Comparison of ENCODE assay signal across 15 cellular contexts in the genomic region with DNA sequence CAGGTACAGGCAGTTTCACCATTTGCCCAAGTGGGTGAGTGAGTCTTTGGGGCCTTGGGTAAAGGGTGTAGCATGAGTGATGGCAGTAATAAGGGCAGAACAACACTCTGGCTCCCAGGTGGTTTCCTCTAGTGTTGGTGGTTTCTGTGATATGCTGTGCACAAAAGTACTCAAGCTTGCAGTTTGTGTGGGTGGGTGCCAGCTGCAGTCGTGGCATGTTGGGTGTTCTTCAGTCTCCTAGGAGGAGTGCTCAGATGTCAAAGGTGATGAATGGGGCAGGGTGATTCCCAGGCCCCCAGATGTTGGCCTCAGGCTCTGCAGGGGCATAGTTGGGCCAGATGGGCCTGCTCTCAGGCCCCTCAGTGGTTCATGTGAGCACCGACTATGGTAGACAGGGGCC.
DNase-seq lines count a peak whose midpoint lies in the region; ATAC-seq and TF ChIP-seq lines count a peak whose summit lies in the region.
"Had no signal": no experiment of that assay in that cellular context is flagged by ENCODE, and none has a peak within 500 bp of the region (broad histone marks: within the 10 kb centered on the region; RNA-seq: fewer than 3 reads in every experiment).

No MANE protein-coding gene starts in this region.

- H3K9me3 ChIP-seq in A673 (ENCODE audit: low read depth, low read length, poor library complexity, severe bottlenecking) (peaks cover 9% of the 10 kb centered on the region), adrenal gland (replicated peaks in 1 of 3) (no peaks in the 10 kb centered on the region)

- CTCF ChIA-PET in A673 (lab: Charles Lee), result no interaction called here

- H3K27ac ChIP-seq in A673 (ENCODE audit: low read depth, low read length, poor library complexity, severe bottlenecking) (no peak overlapping the region), adrenal gland (no peak overlapping the region)
- H3K27ac ChIP-seq: SK-N-MC had no signal

- H3K4me1 ChIP-seq in A673 (ENCODE audit: insufficient read depth, low read length, poor library complexity, severe bottlenecking), result no peaks in the 10 kb centered on the region
- no peaks in the 10 kb centered on the region for H3K4me1 ChIP-seq in adrenal gland (replicated peaks in 1 of 2)

- 20 to 65% (median 52%) methylated on average over 1 to 2 of the region's 2 CpGs for WGBS in adrenal gland, 4 donors

- POLR2A ChIA-PET in A673 (lab: Charles Lee; ENCODE audit: low non-redundant PET), result no interaction called here

- intact Hi-C loops in A673 (cut with micrococcal nuclease; ENCODE audit: unreplicated experiment), result no loop called here
- intact Hi-C loops in adrenal gland (cut with DNase I), result no loop called here

- H3K36me3 ChIP-seq in A673 (ENCODE audit: insufficient read depth, low read length, poor library complexity, severe bottlenecking) (no peaks in the 10 kb centered on the region), adrenal gland (replicated peaks in 1 of 2) (no peaks in the 10 kb centered on the region)

- TF ChIP-seq CTCF in A673 (conservative IDR thresholded peaks at IDR 0.05; ENCODE audit: low read depth, low read length) (no peak), adrenal gland (IDR thresholded peaks at IDR 0.05) (no peak)

- DNase-seq in germinal center (ENCODE audit: low spot score) (peak; percentile 10), A673 (ENCODE audit: low spot score) (no peak), NCI-H69 (lab: John Stamatoyannopoulos, UW) (no peak), adrenal gland (no peak)
- DNase-seq: effector memory CD4-positive, alpha-beta T cell; foreskin melanocyte; GDM1; NCI-H187 treated with DMSO at 0.1 percent for 48 hours; NK-92 treated with Interleukin-12 subunit alpha and Interleukin-12 subunit beta, amount 100 ng/mL, for 24 hours; right cardiac atrium had no signal

- H3K27me3 ChIP-seq in A673 (replicated peaks; ENCODE audit: insufficient read depth, low read depth, low read length, poor library complexity), result no peaks in the 10 kb centered on the region
- no peaks in the 10 kb centered on the region for H3K27me3 ChIP-seq in adrenal gland

- no peak overlapping the region for H3K4me3 ChIP-seq in A673 (ENCODE audit: low read depth, low read length, poor library complexity, severe bottlenecking)
- H3K4me3 ChIP-seq in adrenal gland, result no peak overlapping the region
- H3K4me3 ChIP-seq: SK-N-MC had no signal

- TF ChIP-seq POLR2A in adrenal gland (IDR thresholded peaks at IDR 0.05), result no peak

- peak; percentile 80 for ATAC-seq in GM18517 (IDR thresholded peaks at IDR 0.05; ENCODE audit: unreplicated experiment)
- ATAC-seq in GM21367 (IDR thresholded peaks at IDR 0.05; ENCODE audit: unreplicated experiment), result peak; percentile 58
- peak; percentile 59 for ATAC-seq in HG03280 (IDR thresholded peaks at IDR 0.05; ENCODE audit: unreplicated experiment)
- ATAC-seq in HG02885 (IDR thresholded peaks at IDR 0.05; ENCODE audit: poor library complexity, unreplicated experiment), result no peak
- ATAC-seq: right cardiac atrium had no signal

- BruUV-seq in A673 (replicated peaks; lab: Mats Ljungman, UMichigan), result no TSS peak
